1 cellular context compared by ENCODE assay signal in genomic region chr7:138460649-138461607, GRCh38.
TF ChIP-seq lines count a peak whose summit lies in the region.

No MANE protein-coding gene starts in this region.

TF ChIP-seq in K562, 482 proteins besides CTCF, POLR2A, EP300 and RAD21 (continued from another document and continues in another):
- TF ChIP-seq CEBPG (CRISPR knock-in tag; IDR thresholded peaks at IDR 0.05) (no peak; the same call in 1 of the 2 replicates), CEBPG (tag; conservative IDR thresholded peaks at IDR 0.05 in 1 of 2, IDR thresholded peaks at IDR 0.05 in 1 of 2) (no peak), TSC22D4 (tag; IDR thresholded peaks at IDR 0.05) (no peak), STAT5B (CRISPR knock-in tag; IDR thresholded peaks at IDR 0.05) (no peak), XRCC5 (IDR thresholded peaks at IDR 0.05; ENCODE audit: low read depth, low read length) (no peak; the same call in 1 of the 2 replicates), E2F6 (IDR thresholded peaks at IDR 0.05; ENCODE audit: borderline replicate concordance in 1 of 2, extremely low read depth in 1 of 2, insufficient read depth in 1 of 2, insufficient read length in 1 of 2, low read depth in 1 of 2, low read length in 1 of 2, poor library complexity in 1 of 2, severe bottlenecking in 1 of 2) (peak; percentile 6 to 82), CXXC5 (CRISPR knock-in tag; IDR thresholded peaks at IDR 0.05) (peak; percentile 80), ZFP30 (CRISPR knock-in tag; IDR thresholded peaks at IDR 0.05; ENCODE audit: borderline replicate concordance) (no peak), ZNF274 (IDR thresholded peaks at IDR 0.05; ENCODE audit: borderline replicate concordance, low read depth, low read length) (no peak), REST (CRISPR knock-in tag; IDR thresholded peaks at IDR 0.05; ENCODE audit: low read depth) (peak; percentile 68; the same call in 1 of the 2 replicates), ETV1 (tag; conservative IDR thresholded peaks at IDR 0.05; ENCODE audit: low read depth) (no peak; the same call in 1 of the 2 replicates), HMG20A (CRISPR knock-in tag; conservative IDR thresholded peaks at IDR 0.05) (no peak), ARNT (IDR thresholded peaks at IDR 0.05) (0 out of 4 replicates have a peak, but pooled peaks of 1 of the 2 experiments have one; percentile 64), KLF1 (tag; IDR thresholded peaks at IDR 0.05) (no peak), ZBTB7A (IDR thresholded peaks at IDR 0.05; ENCODE audit: borderline replicate concordance, control insufficient read depth, low read depth, low read length) (peak; percentile 91), ZNF324 (CRISPR knock-in tag; IDR thresholded peaks at IDR 0.05) (no peak), ESRRB (CRISPR knock-in tag; IDR thresholded peaks at IDR 0.05; ENCODE audit: borderline replicate concordance) (no peak), U2AF1 (optimal IDR thresholded peaks at IDR 0.05; ENCODE audit: low read depth, low read length) (peak; percentile 17), TEAD2 (tag; IDR thresholded peaks at IDR 0.05) (no peak), HEY1 (CRISPR knock-in tag; IDR thresholded peaks at IDR 0.05; ENCODE audit: borderline replicate concordance) (no peak), HMBOX1 (IDR thresholded peaks at IDR 0.05) (no peak), HMG20B (CRISPR knock-in tag; IDR thresholded peaks at IDR 0.05) (no peak), MAX (CRISPR knock-in tag; IDR thresholded peaks at IDR 0.05) (peak; percentile 52), ZNF584 (CRISPR knock-in tag; IDR thresholded peaks at IDR 0.05; ENCODE audit: low read depth) (no peak), ZNF395 (CRISPR knock-in tag; IDR thresholded peaks at IDR 0.05) (peak; percentile 79), KDM1A (IDR thresholded peaks at IDR 0.05) (no peak; a peak in 2 of 4 replicates), POLR2G (IDR thresholded peaks at IDR 0.05; ENCODE audit: low read depth, low read length) (peak; percentile 83), KDM4B (IDR thresholded peaks at IDR 0.05; ENCODE audit: borderline replicate concordance in 2 of 2, low read depth in 1 of 2) (no peak), FOXJ3 (CRISPR knock-in tag; IDR thresholded peaks at IDR 0.05) (no peak), HBP1 (CRISPR knock-in tag; IDR thresholded peaks at IDR 0.05) (no peak), ASH1L (IDR thresholded peaks at IDR 0.05; ENCODE audit: borderline replicate concordance, low read depth, partially characterized antibody) (peak; percentile 34), GABPB1 (CRISPR knock-in tag; IDR thresholded peaks at IDR 0.05) (peak; percentile 4; the same call in 1 of the 2 replicates), MLX (CRISPR knock-in tag; conservative IDR thresholded peaks at IDR 0.05) (no peak), CBX8 (IDR thresholded peaks at IDR 0.05; ENCODE audit: borderline replicate concordance, extremely low read depth, low read depth, low read length, poor library complexity, severe bottlenecking) (no peak), MGA (IDR thresholded peaks at IDR 0.05) (no peak), THRB (CRISPR knock-in tag; conservative IDR thresholded peaks at IDR 0.05) (no peak), ZNF444 (CRISPR knock-in tag; IDR thresholded peaks at IDR 0.05) (peak; percentile 37; the same call in 1 of the 2 replicates), IFI16 (CRISPR knock-in tag; IDR thresholded peaks at IDR 0.05) (no peak), RFX7 (CRISPR knock-in tag; IDR thresholded peaks at IDR 0.05) (no peak), ETV5 (CRISPR knock-in tag; IDR thresholded peaks at IDR 0.05; ENCODE audit: low read depth) (no peak)
